9 cellular contexts compared by ENCODE assay signal in genomic region chr17:80779961-80780380, GRCh38.
DNase-seq lines count a peak whose midpoint lies in the region; ATAC-seq and TF ChIP-seq lines count a peak whose summit lies in the region.
"Had no signal": no experiment of that assay in that cellular context is flagged by ENCODE, and none has a peak within 500 bp of the region (broad histone marks: within the 10 kb centered on the region; RNA-seq: fewer than 3 reads in every experiment).

No MANE protein-coding gene starts in this region.

- H3K9me1 ChIP-seq in IMR-90 (ENCODE audit: insufficient read depth, low read length), result peaks cover 30% of the 10 kb centered on the region

- H3K4me3 ChIP-seq in AG10803 (ENCODE audit: low read length) (no peak overlapping the region), IMR-90 (ENCODE audit: insufficient read depth, low read depth, low read length) (no peak overlapping the region), coronary artery (no peak overlapping the region)
- H3K4me3 ChIP-seq: cardiac muscle cell had no signal

- H3K27ac Mint-ChIP-seq in activated naive CD8-positive, alpha-beta T cell treated with anti-CD3 and anti-CD28 coated beads, Interleukin-2, amount 10 ng/mL, durations not matched to agents 7 days and 5 days, result peak overlapping the region; percentile 96
- H3K27ac Mint-ChIP-seq in memory B cell, result peak overlapping the region; percentile 67

- H2BK5ac ChIP-seq in IMR-90 (ENCODE audit: low read depth, low read length, poor library complexity, severe bottlenecking), result peak overlapping the region; percentile 83

- H3K4me3 Mint-ChIP-seq in activated naive CD8-positive, alpha-beta T cell treated with anti-CD3 and anti-CD28 coated beads, Interleukin-2, amount 10 ng/mL, durations not matched to agents 7 days and 5 days, result peak overlapping the region; percentile 74
- H3K4me3 Mint-ChIP-seq in memory B cell, result peak overlapping the region; percentile 66

- DNase-seq in AG10803 (ENCODE audit: low read depth), result peak; percentile 91
- DNase-seq in IMR-90, result peak; percentile 82
- DNase-seq in activated naive CD8-positive, alpha-beta T cell treated with anti-CD3 and anti-CD28 coated beads, Interleukin-2, amount 10 ng/mL, durations not matched to agents 7 days and 5 days, result no peak
- DNase-seq in memory B cell (ENCODE audit: low spot score in 2 of 2), result no peak
- no peak for DNase-seq in coronary artery (ENCODE audit: low spot score)
- no peak for DNase-seq in NCI-H2196 treated with DMSO at 0.1 percent for 48 hours (lab: John Stamatoyannopoulos, UW; ENCODE audit: unreplicated experiment)
- no peak for DNase-seq in NCI-H69 (lab: John Stamatoyannopoulos, UW)

- H3K23ac ChIP-seq in IMR-90 (ENCODE audit: low read depth, low read length), result peak overlapping the region; percentile 57

- peak overlapping the region; percentile 85 for H4K5ac ChIP-seq in IMR-90 (ENCODE audit: low read depth, low read length)

- 56% methylated on average over 10 of the region's 16 CpGs; no CpG with 5 or more reads in 1 of the 2 experiments for WGBS in IMR-90 (ENCODE audit: extremely low coverage in 2 of 2, insufficient read length in 1 of 2), 2 experiments

- H3K36me3 Mint-ChIP-seq in activated naive CD8-positive, alpha-beta T cell treated with anti-CD3 and anti-CD28 coated beads, Interleukin-2, amount 10 ng/mL, durations not matched to agents 7 days and 5 days, result peaks cover 28% of the 10 kb centered on the region
- peaks cover 13% of the 10 kb centered on the region for H3K36me3 Mint-ChIP-seq in memory B cell

- peak overlapping the region; percentile 64 for H3K18ac ChIP-seq in IMR-90 (ENCODE audit: low read depth, low read length)

- CTCF ChIA-PET in IMR-90 (lab: Yijun Ruan, JAX), result no interaction called here

- no peak for TF ChIP-seq RAD21 in IMR-90 (IDR thresholded peaks at IDR 0.05; ENCODE audit: low read length)

- H3K4me1 ChIP-seq in IMR-90 (ENCODE audit: control insufficient read depth, insufficient read depth, low read length), result peaks cover 29% of the 10 kb centered on the region

- peak overlapping the region; percentile 69 for H2BK15ac ChIP-seq in IMR-90 (ENCODE audit: low read depth, low read length)

- peak overlapping the region; percentile 70 for H3K27ac ChIP-seq in IMR-90 (ENCODE audit: insufficient read depth, low read length)
- H3K27ac ChIP-seq in coronary artery, result peak overlapping the region in 1 of 2 donors; percentile 40
- H3K27ac ChIP-seq: cardiac muscle cell had no signal

- peak overlapping the region; percentile 77 for H4K91ac ChIP-seq in IMR-90 (ENCODE audit: insufficient read depth, low read depth, low read length)

- no peaks in the 10 kb centered on the region for H3K9me3 ChIP-seq in IMR-90 (ENCODE audit: control insufficient read depth, insufficient read depth, low read length)

- no peaks in the 10 kb centered on the region for H3K9me3 Mint-ChIP-seq in activated naive CD8-positive, alpha-beta T cell treated with anti-CD3 and anti-CD28 coated beads, Interleukin-2, amount 10 ng/mL, durations not matched to agents 7 days and 5 days
- no peaks in the 10 kb centered on the region for H3K9me3 Mint-ChIP-seq in memory B cell

- peak overlapping the region; percentile 82 for H2BK20ac ChIP-seq in IMR-90 (ENCODE audit: low read depth, low read length)

- H4K8ac ChIP-seq in IMR-90 (ENCODE audit: low read depth in 2 of 2, low read length in 2 of 2), result peak overlapping the region; percentile 21 to 94; a peak in 3 of 4 replicates

- no TSS peak for BruUV-seq in IMR-90 (replicated peaks; lab: Mats Ljungman, UMichigan)

- peak overlapping the region; percentile 71 for H3K4ac ChIP-seq in IMR-90 (ENCODE audit: low read depth, low read length)

- POLR2A ChIA-PET in IMR-90 (lab: Charles Lee; ENCODE audit: unreplicated experiment), result no interaction called here
- POLR2A ChIA-PET in activated naive CD8-positive, alpha-beta T cell treated with anti-CD3 and anti-CD28 coated beads, Interleukin-2, amount 10 ng/mL, durations not matched to agents 7 days and 5 days (lab: Charles Lee), result interaction anchor here (0.7 to 6.3 kb wide), 5 partner anchors 12 to 320 kb away, joined by 3 to 84 read pairs (median 5); no protein-coding TSS in a partner anchor

- TF ChIP-seq POLR2A in IMR-90 (IDR thresholded peaks at IDR 0.05; ENCODE audit: low read depth, low read length), result no peak

- ATAC-seq in IMR-90 (ENCODE audit: low read depth) (peak; percentile 48), memory B cell (ENCODE audit: low read depth) (no peak), HG03460 (IDR thresholded peaks at IDR 0.05; ENCODE audit: unreplicated experiment) (no peak)
- no peak for ATAC-seq in activated naive CD8-positive, alpha-beta T cell treated with anti-CD3 and anti-CD28 coated beads, Interleukin-2, amount 10 ng/mL, durations not matched to agents 7 days and 5 days (ENCODE audit: low read depth)

- peaks cover 4% of the 10 kb centered on the region for H3K36me3 ChIP-seq in IMR-90 (ENCODE audit: control insufficient read depth, insufficient read depth, low read length)
- H3K36me3 ChIP-seq: cardiac muscle cell had no signal

- peak overlapping the region; percentile 68 for H3K14ac ChIP-seq in IMR-90 (replicated peaks; ENCODE audit: low read depth, low read length)

- peak overlapping the region; percentile 94 for H2AK5ac ChIP-seq in IMR-90 (ENCODE audit: low read depth, low read length)

- peak overlapping the region; percentile 7; the same call in 1 of the 2 replicates for H3K9ac ChIP-seq in IMR-90 (ENCODE audit: low read depth, low read length)

- H2AFZ ChIP-seq in IMR-90 (replicated peaks; ENCODE audit: low read length, poor library complexity), result peak overlapping the region; percentile 74

- TF ChIP-seq CTCF in AG10803 (conservative IDR thresholded peaks at IDR 0.05; ENCODE audit: low read length) (no peak), IMR-90 (conservative IDR thresholded peaks at IDR 0.05; ENCODE audit: low read depth, low read length) (no peak), coronary artery (IDR thresholded peaks at IDR 0.05) (no peak)

- H3K4me1 Mint-ChIP-seq in activated naive CD8-positive, alpha-beta T cell treated with anti-CD3 and anti-CD28 coated beads, Interleukin-2, amount 10 ng/mL, durations not matched to agents 7 days and 5 days, result peaks cover 62% of the 10 kb centered on the region
- peaks cover 21% of the 10 kb centered on the region for H3K4me1 Mint-ChIP-seq in memory B cell

- no peaks in the 10 kb centered on the region for H3K27me3 Mint-ChIP-seq in activated naive CD8-positive, alpha-beta T cell treated with anti-CD3 and anti-CD28 coated beads, Interleukin-2, amount 10 ng/mL, durations not matched to agents 7 days and 5 days
- H3K27me3 Mint-ChIP-seq in memory B cell, result no peaks in the 10 kb centered on the region

- peaks cover 15 to 77% of the 10 kb centered on the region in 2 experiments; a peak in 3 of 4 replicates for H3K79me1 ChIP-seq in IMR-90 (ENCODE audit: low read depth in 1 of 2, low read length in 2 of 2)

- no peaks in the 10 kb centered on the region for H3K27me3 ChIP-seq in IMR-90 (ENCODE audit: control insufficient read depth, insufficient read depth, low read length)
- H3K27me3 ChIP-seq: cardiac muscle cell had no signal

- peak overlapping the region; percentile 87 for H2BK120ac ChIP-seq in IMR-90 (ENCODE audit: low read depth, low read length)

- H3K4me2 ChIP-seq in IMR-90 (ENCODE audit: low read depth, low read length), result peak overlapping the region; percentile 11

- H2AK9ac ChIP-seq in IMR-90 (replicated peaks; ENCODE audit: low read depth, low read length, poor library complexity), result peak overlapping the region; percentile 93

- intact Hi-C loops in IMR-90 (cut with micrococcal nuclease), result no loop called here

- in situ Hi-C loops in IMR-90 (cut with MboI; ENCODE audit: low sequenced_read_pairs), result no loop called here

- dilution Hi-C loops in IMR-90 (cut with HindIII; ENCODE audit: low sequenced_read_pairs, unreplicated experiment), result no loop called here

- H4K20me1 ChIP-seq in IMR-90 (ENCODE audit: insufficient read depth, low read length), result no peaks in the 10 kb centered on the region

- peak overlapping the region; percentile 40; the same call in 1 of the 2 replicates for H3K56ac ChIP-seq in IMR-90 (ENCODE audit: extremely low read depth, insufficient read depth, low read length)

TF ChIP-seq in IMR-90, 13 proteins besides CTCF, POLR2A, EP300 and RAD21:
- TF ChIP-seq CHD1 (IDR thresholded peaks at IDR 0.05; ENCODE audit: low read depth, low read length), result no peak
- peak; percentile 100 for TF ChIP-seq CEBPB (IDR thresholded peaks at IDR 0.05; ENCODE audit: low read depth, low read length)
- 0 out of 2 replicates have a peak, but pooled peaks have one; percentile 7 for TF ChIP-seq MAZ (IDR thresholded peaks at IDR 0.05; ENCODE audit: borderline replicate concordance, low read depth, low read length)

Comparison
In these comparisons a context has a peak if more than half of its experiments do, and no peak if none do; other contexts are left out.
1. DNase-seq: peak in AG10803 (single experiment) and IMR-90 (single experiment); none in activated naive CD8-positive, alpha-beta T cell treated with anti-CD3 and anti-CD28 coated beads, Interleukin-2, amount 10 ng/mL, durations not matched to agents 7 days and 5 days (single experiment), memory B cell (0 of 2), coronary artery (single experiment), NCI-H2196 treated with DMSO at 0.1 percent for 48 hours (single experiment) and NCI-H69 (single experiment).